Comparison of ENCODE assay signal across 1 cellular context in genomic region chr20:50343490-50344179, GRCh38.
A peak's percentile ranks its signal among the peaks of the same experiment; 100 is the strongest.
TF ChIP-seq lines count a peak whose summit lies in the region.

No MANE protein-coding gene starts in this region.

TF ChIP-seq in HepG2, 621 proteins besides CTCF, POLR2A, EP300 and RAD21 (continued from another document and continues in another):
- TF ChIP-seq REST (IDR thresholded peaks at IDR 0.05; ENCODE audit: borderline replicate concordance in 1 of 2, low read depth in 1 of 2, low read length in 2 of 2) (no peak), MTERF4 (CRISPR knock-in tag; IDR thresholded peaks at IDR 0.05) (no peak), JARID2 (CRISPR knock-in tag; IDR thresholded peaks at IDR 0.05; ENCODE audit: insufficient replicate concordance) (no peak), EED (CRISPR knock-in tag; IDR thresholded peaks at IDR 0.05) (0 out of 2 replicates have a peak, but pooled peaks have one; percentile 50), ZFP90 (CRISPR knock-in tag; IDR thresholded peaks at IDR 0.05; ENCODE audit: borderline replicate concordance) (no peak), ZNF10 (CRISPR knock-in tag; IDR thresholded peaks at IDR 0.05; ENCODE audit: borderline replicate concordance, low read depth) (no peak), NFATC3 (CRISPR knock-in tag; IDR thresholded peaks at IDR 0.05) (no peak), ZSCAN25 (CRISPR knock-in tag; IDR thresholded peaks at IDR 0.05) (peak; percentile 57; the same call in 1 of the 2 replicates), SMARCE1 (IDR thresholded peaks at IDR 0.05; ENCODE audit: borderline replicate concordance) (no peak), BRCA1 (CRISPR knock-in tag; IDR thresholded peaks at IDR 0.05) (no peak), HDAC1 (CRISPR knock-in tag; IDR thresholded peaks at IDR 0.05) (no peak; the same call in 1 of the 2 replicates), GFI1 (CRISPR knock-in tag; IDR thresholded peaks at IDR 0.05; ENCODE audit: borderline replicate concordance) (no peak), STAT5B (CRISPR knock-in tag; IDR thresholded peaks at IDR 0.05) (no peak), THYN1 (CRISPR knock-in tag; IDR thresholded peaks at IDR 0.05; ENCODE audit: borderline replicate concordance, low read depth) (no peak), JUND (CRISPR knock-in tag; IDR thresholded peaks at IDR 0.05) (no peak), ZNF770 (CRISPR knock-in tag; IDR thresholded peaks at IDR 0.05) (no peak), ZNF121 (CRISPR knock-in tag; IDR thresholded peaks at IDR 0.05) (no peak), GABPA (IDR thresholded peaks at IDR 0.05; ENCODE audit: low read depth, low read length) (no peak), GABPA (CRISPR knock-in tag; IDR thresholded peaks at IDR 0.05; ENCODE audit: low read depth) (no peak), WIZ (CRISPR knock-in tag; IDR thresholded peaks at IDR 0.05) (no peak), ZMYM4 (CRISPR knock-in tag; IDR thresholded peaks at IDR 0.05) (peak; percentile 35; the same call in 1 of the 2 replicates), TBL1XR1 (IDR thresholded peaks at IDR 0.05; ENCODE audit: borderline replicate concordance, low read length, partially characterized antibody) (no peak), ZBTB49 (CRISPR knock-in tag; IDR thresholded peaks at IDR 0.05; ENCODE audit: borderline replicate concordance) (no peak), MBD4 (IDR thresholded peaks at IDR 0.05; ENCODE audit: borderline replicate concordance, low read length) (no peak), NFIC (IDR thresholded peaks at IDR 0.05; ENCODE audit: low read length) (no peak), EHMT2 (IDR thresholded peaks at IDR 0.05; ENCODE audit: borderline replicate concordance, low read depth, low read length) (no peak), ZSCAN29 (CRISPR knock-in tag; conservative IDR thresholded peaks at IDR 0.05) (0 out of 2 replicates have a peak, but pooled peaks have one; percentile 53), FIP1L1 (IDR thresholded peaks at IDR 0.05; ENCODE audit: borderline replicate concordance, insufficient read depth, low read depth, low read length) (no peak), ETV6 (CRISPR knock-in tag; conservative IDR thresholded peaks at IDR 0.05) (no peak), SAP130 (CRISPR knock-in tag; IDR thresholded peaks at IDR 0.05; ENCODE audit: low read depth) (peak; percentile 31; the same call in 1 of the 2 replicates), DRAP1 (CRISPR knock-in tag; IDR thresholded peaks at IDR 0.05) (no peak), ZNF234 (CRISPR knock-in tag; conservative IDR thresholded peaks at IDR 0.05) (no peak), SALL2 (CRISPR knock-in tag; IDR thresholded peaks at IDR 0.05) (no peak), ZNF354B (CRISPR knock-in tag; IDR thresholded peaks at IDR 0.05) (no peak; the same call in 1 of the 2 replicates), GATAD1 (CRISPR knock-in tag; IDR thresholded peaks at IDR 0.05) (no peak), ZBTB40 (IDR thresholded peaks at IDR 0.05) (no peak), ZBTB40 (CRISPR knock-in tag; IDR thresholded peaks at IDR 0.05) (peak; percentile 55; the same call in 1 of the 2 replicates), CEBPZ (IDR thresholded peaks at IDR 0.05; ENCODE audit: low read length) (no peak), EZH2 (conservative IDR thresholded peaks at IDR 0.05; ENCODE audit: low read depth, low read length) (no peak), ZNF644 (CRISPR knock-in tag; IDR thresholded peaks at IDR 0.05; ENCODE audit: low read depth) (no peak), POLR2AphosphoS2 (IDR thresholded peaks at IDR 0.05; ENCODE audit: low read depth, low read length) (no peak), HNF4A (CRISPR knock-in tag; IDR thresholded peaks at IDR 0.05) (no peak), ZEB1 (IDR thresholded peaks at IDR 0.05; ENCODE audit: insufficient replicate concordance, low read depth) (no peak)
